In the genomic region with DNA sequence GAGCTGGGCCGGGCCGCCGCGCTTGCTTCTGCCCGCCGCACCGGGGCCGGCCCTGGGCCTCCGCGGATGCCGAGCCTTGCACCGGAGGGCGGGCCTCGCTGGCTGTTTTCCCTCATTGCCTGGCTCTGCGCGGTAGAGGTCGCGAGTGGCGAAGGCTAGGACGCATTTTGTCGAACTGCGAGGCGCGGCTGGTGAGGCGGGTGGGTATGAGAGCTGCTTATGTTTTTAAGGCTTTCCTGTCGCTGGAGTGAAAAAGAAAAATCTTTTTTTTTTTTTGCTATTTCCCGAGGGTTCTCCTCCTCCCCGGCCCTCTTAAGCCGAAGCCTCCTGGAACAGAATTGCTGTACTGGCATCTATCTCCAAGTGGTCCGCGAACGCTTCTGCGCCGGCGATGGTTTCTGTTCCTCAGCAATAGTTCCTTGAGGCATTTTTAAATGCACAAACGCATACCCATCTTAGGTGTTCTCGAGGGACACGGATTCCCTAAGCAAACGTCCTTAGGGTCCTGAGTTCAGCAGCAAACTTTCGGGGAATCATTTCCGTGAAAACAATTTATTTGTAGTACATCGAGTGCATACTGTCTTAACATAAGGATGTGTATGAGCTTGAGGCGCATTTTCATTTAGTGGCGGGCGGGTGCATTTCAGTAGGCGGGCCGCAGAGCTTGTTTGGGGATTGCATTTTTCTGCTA, we compare ENCODE assay signal across 8 cellular contexts. TPM values are rescaled to one million over a fixed set of nuclear protein-coding genes. Genes with fewer than 3 reads are reported as not detected.
A peak's percentile ranks its signal among the peaks of the same experiment; 100 is the strongest.
DNase-seq lines count a peak whose midpoint lies in the region; ATAC-seq and TF ChIP-seq lines count a peak whose summit lies in the region.

No MANE protein-coding gene starts in this region.

- TF ChIP-seq CTCF in omental fat pad (IDR thresholded peaks at IDR 0.05) (no peak), thoracic aorta (IDR thresholded peaks at IDR 0.05) (no peak)

- H3K4me1 ChIP-seq in HUES64 (ENCODE audit: insufficient read depth, low read length), result peaks cover 23% of the 10 kb centered on the region
- peaks cover 12 to 36% of the 10 kb centered on the region in 2 donors for H3K4me1 ChIP-seq in thoracic aorta (ENCODE audit: control insufficient read depth in 1 of 2, low read depth in 2 of 2)

- H3K9me3 ChIP-seq in HUES64 (ENCODE audit: insufficient read depth, low read depth, low read length) (no peaks in the 10 kb centered on the region), thoracic aorta (no peaks in the 10 kb centered on the region)

- H3K36me3 ChIP-seq in HUES64 (ENCODE audit: insufficient read depth, low read length) (peaks cover 39% of the 10 kb centered on the region), thoracic aorta (no peaks in the 10 kb centered on the region)

- under 1% methylated on average over 46 of the region's 47 CpGs for WGBS in HUES64

- peak overlapping the region; percentile 93 for H3K9ac ChIP-seq in HUES64 (ENCODE audit: low read depth, low read length)

- ATAC-seq in GM21528 (IDR thresholded peaks at IDR 0.05; ENCODE audit: low FRiP score, unreplicated experiment) (peak; percentile 47), omental fat pad (ENCODE audit: low FRiP score) (peak; percentile 52), thoracic aorta (ENCODE audit: insufficient number of reproducible peaks, low FRiP score, low read depth) (peak; percentile 37)

- peak overlapping the region; percentile 100 for H3K4me3 ChIP-seq in HUES64 (ENCODE audit: low read length)
- peak overlapping the region; percentile 87 for H3K4me3 ChIP-seq in thoracic aorta

- H3K27ac ChIP-seq in HUES64 (ENCODE audit: low read depth, low read length), result peak overlapping the region; percentile 87
- peak overlapping the region; percentile 72 to 83 for H3K27ac ChIP-seq in thoracic aorta

- H3K27me3 ChIP-seq in HUES64 (ENCODE audit: insufficient read depth, low read length) (no peaks in the 10 kb centered on the region), thoracic aorta (replicated peaks; ENCODE audit: insufficient read depth) (no peaks in the 10 kb centered on the region)

- DNase-seq in DMS79 treated with DMSO at 0.1 percent for 48 hours (lab: John Stamatoyannopoulos, UW), result peak; percentile 75
- peak; percentile 78 for DNase-seq in RPMI8226
- DNase-seq in activated naive CD4-positive, alpha-beta T cell treated with anti-CD3 and anti-CD28 coated beads, Interleukin-2, amount 50 U/mL, for 16 hours, result peak; percentile 74
- peak; percentile 70 for DNase-seq in globus pallidus (ENCODE audit: low spot score)
- DNase-seq in omental fat pad (ENCODE audit: low spot score), result peak; percentile 27
- DNase-seq in thoracic aorta (ENCODE audit: low spot score), result peak; percentile 15

RNA-seq across cellular contexts. Expression of gene RESF1, which starts 0.6 kb away (rescaled TPM):
- polyA plus RNA-seq in HUES64 (2013, experiment 1 of 2), result 82.7 TPM
- 76.7 TPM for polyA plus RNA-seq in HUES64 (2013, experiment 2 of 2)
- total RNA-seq in omental fat pad (100 to 1,000 TPM in 1 of 4 donors, 10 to 100 TPM in 3; 62.4 to 145 (median 71.0) TPM), thoracic aorta (100 to 1,000 TPM in 1 of 2 donors, 10 to 100 TPM in 1; 53.2 to 112 TPM)

Comparison
In these comparisons a context has a peak if more than half of its experiments do, and no peak if none do; other contexts are left out.
1. Peak in every context shown above with its lines: DNase-seq, ATAC-seq, H3K4me3 ChIP-seq and H3K27ac ChIP-seq.
2. DNase-seq: peak in every context shown above with its lines; median percentile 78 in RPMI8226; 75 in DMS79 treated with DMSO at 0.1 percent for 48 hours; 74 in activated naive CD4-positive, alpha-beta T cell treated with anti-CD3 and anti-CD28 coated beads, Interleukin-2, amount 50 U/mL, for 16 hours; 70 in globus pallidus; 27 in omental fat pad; 15 in thoracic aorta.